8 cellular contexts compared by ENCODE assay signal in the genomic region with DNA sequence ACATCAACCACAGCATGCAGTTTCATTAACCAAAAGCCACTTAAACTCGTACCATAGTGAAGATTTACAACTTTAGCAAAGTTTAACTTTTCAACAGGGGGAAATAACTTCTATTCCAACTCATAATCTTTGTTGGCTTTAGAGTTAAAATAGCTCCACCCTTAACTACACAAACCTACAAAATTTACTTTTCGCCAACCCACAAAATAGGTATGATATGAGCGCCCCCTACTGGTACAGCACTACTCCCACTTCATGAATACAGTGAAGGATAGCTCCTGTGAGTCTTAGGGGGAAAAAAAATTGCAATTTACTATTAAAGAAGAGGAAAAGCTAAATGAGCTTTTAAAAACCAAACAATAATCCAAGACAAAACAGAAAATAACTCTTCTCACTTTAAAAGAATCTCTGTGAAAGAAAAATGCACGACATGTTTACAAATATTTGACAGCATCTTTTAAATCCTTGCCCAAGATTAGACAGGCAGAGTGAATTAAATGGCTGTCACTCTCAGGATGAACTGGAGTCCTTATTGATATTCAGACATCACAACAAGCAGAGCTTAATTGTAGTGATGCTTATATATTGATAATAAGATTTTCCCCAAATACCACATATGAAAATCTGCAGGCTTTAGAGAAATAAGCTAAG.
DNase-seq lines count a peak whose midpoint lies in the region; ATAC-seq, FAIRE-seq and TF ChIP-seq lines count a peak whose summit lies in the region.

No MANE protein-coding gene starts in this region.

- ATAC-seq in GM21360 (IDR thresholded peaks at IDR 0.05; ENCODE audit: unreplicated experiment): peak; percentile 77

- TF ChIP-seq CTCF in D721Med (IDR thresholded peaks at IDR 0.05; ENCODE audit: insufficient read depth, missing control alignments): peak; percentile 96

- TF ChIP-seq RAD21 in Ishikawa (IDR thresholded peaks at IDR 0.05; ENCODE audit: low read depth): peak; percentile 97

- intact Hi-C loops in posterior cingulate gyrus (cut with DNase I): loop anchor here (1.0 to 5.0 kb wide), 3 partner anchors 293 to 605 kb away; no protein-coding TSS in a partner anchor

- no peak for TF ChIP-seq EP300 in Ishikawa (IDR thresholded peaks at IDR 0.05; ENCODE audit: borderline replicate concordance)

- DNase-seq in D721Med (ENCODE audit: insufficient read length, low spot score) (no peak), SHP77 (lab: John Stamatoyannopoulos, UW) (peak; percentile 36 to 50), globus pallidus (ENCODE audit: low spot score) (peak; percentile 69), posterior cingulate gyrus (peak in 7 of 10 donors; percentile 20 to 71 (median 54)), urothelium cell line (ENCODE audit: low spot score) (peak; percentile 43)
- peak; percentile 12 for DNase-seq in activated effector memory CD4-positive, alpha-beta T cell treated with Interleukin-2 at 50 U/mL for 16 hours

- FAIRE-seq in D721Med (lab: Jason Lieb, UNC) (peak; percentile 82), urothelium cell line (lab: Jason Lieb, UNC) (no peak)

TF ChIP-seq in Ishikawa, 13 proteins besides CTCF, POLR2A, EP300 and RAD21:
- TF ChIP-seq YY1 (IDR thresholded peaks at IDR 0.05; ENCODE audit: low read depth) (no peak), CREB1 (IDR thresholded peaks at IDR 0.05; ENCODE audit: low read depth) (no peak), TEAD4 (IDR thresholded peaks at IDR 0.05) (no peak), TCF12 (IDR thresholded peaks at IDR 0.05; ENCODE audit: low read depth) (no peak), EGR1 (IDR thresholded peaks at IDR 0.05) (no peak), FOXM1 (IDR thresholded peaks at IDR 0.05; ENCODE audit: borderline replicate concordance, low read depth) (no peak; the same call in 1 of the 2 replicates), TAF1 (IDR thresholded peaks at IDR 0.05; ENCODE audit: low read depth) (no peak)
- TF ChIP-seq, protein P1, sequence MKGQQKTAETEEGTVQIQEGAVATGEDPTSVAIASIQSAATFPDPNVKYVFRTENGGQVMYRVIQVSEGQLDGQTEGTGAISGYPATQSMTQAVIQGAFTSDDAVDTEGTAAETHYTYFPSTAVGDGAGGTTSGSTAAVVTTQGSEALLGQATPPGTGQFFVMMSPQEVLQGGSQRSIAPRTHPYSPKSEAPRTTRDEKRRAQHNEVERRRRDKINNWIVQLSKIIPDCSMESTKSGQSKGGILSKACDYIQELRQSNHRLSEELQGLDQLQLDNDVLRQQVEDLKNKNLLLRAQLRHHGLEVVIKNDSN (IDR thresholded peaks at IDR 0.05): no peak
